In genomic region chr13:94617389-94618000, GRCh38 we compare ENCODE assay signal across 8 cellular contexts. TPM values are rescaled to one million over a fixed set of nuclear protein-coding genes. Genes with fewer than 3 reads are reported as not detected.
DNase-seq lines count a peak whose midpoint lies in the region; ATAC-seq, FAIRE-seq and TF ChIP-seq lines count a peak whose summit lies in the region.

No MANE protein-coding gene starts in this region.

- H3K4me1 ChIP-seq in A673 (ENCODE audit: insufficient read depth, low read length, poor library complexity, severe bottlenecking) (peaks cover 3% of the 10 kb centered on the region), DND-41 (ENCODE audit: insufficient read depth, low read length) (no peaks in the 10 kb centered on the region), osteoblast (ENCODE audit: insufficient read depth, low read length) (no peaks in the 10 kb centered on the region)

- ATAC-seq in DND-41 (ENCODE audit: insufficient read depth, low read depth) (peak; percentile 71), HG02870 (IDR thresholded peaks at IDR 0.05; ENCODE audit: unreplicated experiment) (peak; percentile 54), GM21390 (IDR thresholded peaks at IDR 0.05; ENCODE audit: unreplicated experiment) (no peak)

- TF ChIP-seq CTCF in A673 (conservative IDR thresholded peaks at IDR 0.05; ENCODE audit: low read depth, low read length): peak; percentile 74
- TF ChIP-seq CTCF in DND-41 (IDR thresholded peaks at IDR 0.05; ENCODE audit: borderline replicate concordance, extremely low read depth, low read length, poor library complexity, severe bottlenecking): peak; percentile 80
- peak; percentile 18 for TF ChIP-seq CTCF in endothelial cell (IDR thresholded peaks at IDR 0.05; ENCODE audit: unreplicated experiment)
- TF ChIP-seq CTCF in osteoblast (IDR thresholded peaks at IDR 0.05; ENCODE audit: extremely low read depth, low read depth, low read length): peak; percentile 64

- no peaks in the 10 kb centered on the region for H3K36me3 Mint-ChIP-seq in endothelial cell (ENCODE audit: low read depth, unreplicated experiment)

- H3K9me3 ChIP-seq in A673 (ENCODE audit: low read depth, low read length, poor library complexity, severe bottlenecking) (no peaks in the 10 kb centered on the region), DND-41 (ENCODE audit: insufficient read depth, low read length, severe bottlenecking) (no peaks in the 10 kb centered on the region), osteoblast (ENCODE audit: low read depth, low read length) (no peaks in the 10 kb centered on the region)

- H3K27ac Mint-ChIP-seq in endothelial cell (ENCODE audit: unreplicated experiment): no peak overlapping the region

- no peaks in the 10 kb centered on the region for H3K9me3 Mint-ChIP-seq in endothelial cell (ENCODE audit: unreplicated experiment)

- POLR2A ChIA-PET in A673 (lab: Charles Lee; ENCODE audit: low non-redundant PET): no interaction called here

- CTCF ChIA-PET in A673 (lab: Charles Lee): interaction anchor here (0.8 to 2.3 kb wide), 3 partner anchors 68 to 183 kb away, joined by 3 to 19 read pairs (median 4); no protein-coding TSS in a partner anchor

- no peaks in the 10 kb centered on the region for H3K27me3 Mint-ChIP-seq in endothelial cell (ENCODE audit: unreplicated experiment)

- FAIRE-seq in RCC 7860 (lab: Jason Lieb, UNC): peak; percentile 26

- H2AFZ ChIP-seq in DND-41 (ENCODE audit: low read depth, low read length): no peak overlapping the region
- no peak overlapping the region for H2AFZ ChIP-seq in osteoblast (ENCODE audit: low read length)

- 0 out of 2 replicates have a peak, but pooled peaks cover 10% of the 10 kb centered on the region for H3K79me2 ChIP-seq in DND-41 (ENCODE audit: insufficient read depth, low read length)
- peaks cover 13% of the 10 kb centered on the region for H3K79me2 ChIP-seq in osteoblast (ENCODE audit: insufficient read depth, low read length)

- H4K20me1 ChIP-seq in DND-41 (ENCODE audit: insufficient read depth, low read length): no peaks in the 10 kb centered on the region; the same call in 1 of the 2 replicates
- H4K20me1 ChIP-seq in osteoblast (ENCODE audit: insufficient read depth, low read length): peaks cover 13% of the 10 kb centered on the region

- H3K4me2 ChIP-seq in DND-41 (ENCODE audit: insufficient read depth, low read length) (no peak overlapping the region), osteoblast (ENCODE audit: insufficient read depth, low read length) (no peak overlapping the region)

- intact Hi-C loops in A673 (cut with micrococcal nuclease; ENCODE audit: unreplicated experiment): loop anchor here (1.0 kb wide), 1 partner anchor 182 kb away; no protein-coding TSS in a partner anchor

- peaks cover 16% of the 10 kb centered on the region for H3K36me3 ChIP-seq in A673 (ENCODE audit: insufficient read depth, low read length, poor library complexity, severe bottlenecking)
- peaks cover 62% of the 10 kb centered on the region for H3K36me3 ChIP-seq in DND-41 (ENCODE audit: insufficient read depth, low read length)
- peaks cover 40% of the 10 kb centered on the region for H3K36me3 ChIP-seq in osteoblast (ENCODE audit: insufficient read depth, low read length)

- DNase-seq in A673 (ENCODE audit: low spot score) (peak; percentile 55), DND-41 (peak; percentile 34), RCC 7860 (ENCODE audit: low spot score) (no peak), endothelial cell (ENCODE audit: low spot score) (peak; percentile 18), osteoblast (ENCODE audit: insufficient read length, low spot score, missing footprints) (no peak), H4 (ENCODE audit: low spot score) (no peak)

- BruUV-seq in A673 (replicated peaks; lab: Mats Ljungman, UMichigan): no TSS peak

- no peak overlapping the region for H3K4me3 Mint-ChIP-seq in endothelial cell (ENCODE audit: unreplicated experiment)

- H3K27ac ChIP-seq in A673 (ENCODE audit: low read depth, low read length, poor library complexity, severe bottlenecking) (no peak overlapping the region), DND-41 (ENCODE audit: low read length) (no peak overlapping the region), osteoblast (ENCODE audit: low read depth, low read length) (no peak overlapping the region)

- no peak overlapping the region for H3K9ac ChIP-seq in DND-41 (ENCODE audit: low read depth, low read length)

- no peak overlapping the region for H3K4me3 ChIP-seq in A673 (ENCODE audit: low read depth, low read length, poor library complexity, severe bottlenecking)
- no peak overlapping the region for H3K4me3 ChIP-seq in DND-41 (ENCODE audit: low read depth in 1 of 2, low read length in 2 of 2)
- no peak overlapping the region for H3K4me3 ChIP-seq in osteoblast (ENCODE audit: insufficient read depth, low read length)

- H3K27me3 ChIP-seq in A673 (replicated peaks; ENCODE audit: insufficient read depth, low read depth, low read length, poor library complexity) (no peaks in the 10 kb centered on the region), DND-41 (ENCODE audit: insufficient read depth, low read length, poor library complexity) (no peaks in the 10 kb centered on the region), osteoblast (ENCODE audit: insufficient read depth, low read length) (no peaks in the 10 kb centered on the region)

- peaks cover 6% of the 10 kb centered on the region for H3K4me1 Mint-ChIP-seq in endothelial cell (ENCODE audit: unreplicated experiment)

RNA-seq across cellular contexts. Expression of gene GPR180, which starts 15.8 kb away (rescaled TPM):
- total RNA-seq in A673 (2021) (7.2 and 8.3 TPM in 2 replicates), endothelial cell (ENCODE audit: unreplicated experiment) (3.6 TPM), osteoblast (8.7 and 9.4 TPM in 2 replicates)
- 2.5 and 3.7 TPM in 2 replicates for total RNA-seq in H4 (2014; rRNA removed; shearing (Covaris generic))

RNA-seq across cellular contexts. Expression of gene TGDS, which starts 21.5 kb away (rescaled TPM):
- total RNA-seq in A673 (2021) (8.0 and 9.0 TPM in 2 replicates), endothelial cell (ENCODE audit: unreplicated experiment) (8.8 TPM), osteoblast (11.9 and 13.3 TPM in 2 replicates)
- total RNA-seq in H4 (2014; rRNA removed; shearing (Covaris generic)): 9.3 and 14.4 TPM in 2 replicates

Comparison
In these comparisons a context has a peak if more than half of its experiments do, and no peak if none do; other contexts are left out.
1. DNase-seq: peak in A673 (single experiment), DND-41 (single experiment) and endothelial cell (single experiment); none in RCC 7860 (single experiment), osteoblast (single experiment) and H4 (single experiment).
2. CTCF ChIP-seq: peak in every context shown above with its lines; median percentile 80 in DND-41; 74 in A673; 64 in osteoblast; 18 in endothelial cell.